ENCODE assay signal across 13 cellular contexts in the genomic region with DNA sequence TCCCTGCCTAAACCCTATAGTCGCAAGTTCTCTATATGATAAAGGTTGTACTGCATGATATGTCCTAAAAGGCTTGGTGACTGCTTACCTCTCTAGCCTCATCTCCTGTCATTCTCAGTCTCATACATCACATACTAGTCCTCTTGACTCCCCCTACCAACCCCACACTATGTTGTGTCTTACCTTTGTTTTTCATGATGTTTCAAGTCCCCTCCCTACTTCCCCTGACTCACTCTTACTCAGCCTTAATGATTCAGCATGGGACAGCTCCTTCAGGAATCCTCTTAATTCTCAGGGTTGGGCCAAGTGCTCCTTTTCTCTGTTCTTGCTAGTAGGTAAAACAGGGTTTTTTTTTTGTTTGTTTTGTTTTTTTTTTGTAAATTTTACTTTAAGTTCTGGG. TPM values are rescaled to one million over a fixed set of nuclear protein-coding genes. Genes with fewer than 3 reads are reported as not detected.
DNase-seq lines count a peak whose midpoint lies in the region; ATAC-seq, FAIRE-seq and TF ChIP-seq lines count a peak whose summit lies in the region.
"Had no signal": no experiment of that assay in that cellular context is flagged by ENCODE, and none has a peak within 500 bp of the region (broad histone marks: within the 10 kb centered on the region; RNA-seq: fewer than 3 reads in every experiment).

No MANE protein-coding gene starts in this region.

- H3K4me1 Mint-ChIP-seq in activated T-helper 2 cell treated with anti-CD3 and anti-CD28 coated beads, Interferon-gamma antibody, Interleukin-2, Interleukin-4, amounts not matched to agents 10 μg/mL and 5 μg/mL and 100 μg/mL, durations not matched to agents 14 hours and 24 hours and 36 hours (ENCODE audit: low read depth), result peaks cover 46% of the 10 kb centered on the region

- H3K27me3 Mint-ChIP-seq in activated T-helper 2 cell treated with anti-CD3 and anti-CD28 coated beads, Interferon-gamma antibody, Interleukin-2, Interleukin-4, amounts not matched to agents 10 μg/mL and 5 μg/mL and 100 μg/mL, durations not matched to agents 14 hours and 24 hours and 36 hours (ENCODE audit: low read depth), result no peaks in the 10 kb centered on the region

- WGBS in thyroid gland, 2 donors, result 100% methylated on average over 1 of the region's 1 CpG
- WGBS in small intestine, 3 donors, result 93 to 97% (median 96%) methylated on average over 1 of the region's 1 CpG

- no peak for TF ChIP-seq POLR2A in thyroid gland (IDR thresholded peaks at IDR 0.05)

- no peaks in the 10 kb centered on the region for H3K36me3 Mint-ChIP-seq in activated T-helper 2 cell treated with anti-CD3 and anti-CD28 coated beads, Interferon-gamma antibody, Interleukin-2, Interleukin-4, amounts not matched to agents 10 μg/mL and 5 μg/mL and 100 μg/mL, durations not matched to agents 14 hours and 24 hours and 36 hours (ENCODE audit: low read depth)

- peak overlapping the region; percentile 3 for H3K27ac Mint-ChIP-seq in activated T-helper 2 cell treated with anti-CD3 and anti-CD28 coated beads, Interferon-gamma antibody, Interleukin-2, Interleukin-4, amounts not matched to agents 10 μg/mL and 5 μg/mL and 100 μg/mL, durations not matched to agents 14 hours and 24 hours and 36 hours

- no peak for ATAC-seq in GM19023 (IDR thresholded peaks at IDR 0.05; ENCODE audit: unreplicated experiment)

- DNase-seq in AG08395 (ENCODE audit: low spot score) (peak; percentile 73), HFF-Myc (ENCODE audit: extremely low read depth, low read depth) (peak; percentile 52), iPS-NIHi7 (ENCODE audit: extremely low spot score) (peak; percentile 69), NCI-H1092 (lab: John Stamatoyannopoulos, UW) (no peak), thyroid gland (no peak), small intestine (no peak)
- no peak for DNase-seq in activated T-helper 2 cell treated with anti-CD3 and anti-CD28 coated beads, Interferon-gamma antibody, Interleukin-2, Interleukin-4, amounts not matched to agents 10 μg/mL and 5 μg/mL and 100 μg/mL, durations not matched to agents 14 hours and 24 hours and 36 hours (ENCODE audit: low spot score)
- DNase-seq: glutamatergic neuron, GOT3, NCI-H146, sigmoid colon, upper lobe of left lung had no signal

- no peak overlapping the region for H3K4me3 Mint-ChIP-seq in activated T-helper 2 cell treated with anti-CD3 and anti-CD28 coated beads, Interferon-gamma antibody, Interleukin-2, Interleukin-4, amounts not matched to agents 10 μg/mL and 5 μg/mL and 100 μg/mL, durations not matched to agents 14 hours and 24 hours and 36 hours (ENCODE audit: low read depth)

- H3K27ac ChIP-seq in thyroid gland (no peak overlapping the region), small intestine (ENCODE audit: low read depth in 1 of 2, low read length in 1 of 2) (no peak overlapping the region)
- H3K27ac ChIP-seq: sigmoid colon, upper lobe of left lung had no signal

- peaks cover 26 to 39% of the 10 kb centered on the region in 2 donors for H3K4me1 ChIP-seq in thyroid gland
- peaks cover 2 to 9% of the 10 kb centered on the region in 2 donors for H3K4me1 ChIP-seq in small intestine (ENCODE audit: control insufficient read depth in 2 of 2, insufficient read depth in 1 of 2, low read depth in 1 of 2, low read length in 1 of 2)

- intact Hi-C loops in activated T-helper 2 cell treated with anti-CD3 and anti-CD28 coated beads, Interferon-gamma antibody, Interleukin-2, Interleukin-4, amounts not matched to agents 10 μg/mL and 5 μg/mL and 100 μg/mL, durations not matched to agents 14 hours and 24 hours and 36 hours (cut with micrococcal nuclease), result no loop called here
- intact Hi-C loops in thyroid gland (cut with DNase I), result no loop called here

- no peak for FAIRE-seq in small intestine (lab: Jason Lieb, UNC)

- H3K36me3 ChIP-seq in thyroid gland (no peaks in the 10 kb centered on the region), small intestine (ENCODE audit: control insufficient read depth in 2 of 2, insufficient read depth in 2 of 2, low read length in 2 of 2) (no peaks in the 10 kb centered on the region)
- H3K36me3 ChIP-seq: sigmoid colon, upper lobe of left lung had no signal

- H3K4me3 ChIP-seq in HFF-Myc (replicated peaks; ENCODE audit: low read depth, low read length), result no peak overlapping the region
- H3K4me3 ChIP-seq in thyroid gland (replicated peaks in 1 of 3), result no peak overlapping the region
- H3K4me3 ChIP-seq in small intestine (ENCODE audit: low read depth in 1 of 2, low read length in 2 of 2), result no peak overlapping the region
- H3K4me3 ChIP-seq: sigmoid colon, upper lobe of left lung had no signal

- TF ChIP-seq CTCF in HFF-Myc (IDR thresholded peaks at IDR 0.05; ENCODE audit: low read depth, low read length, missing control alignments) (no peak), thyroid gland (IDR thresholded peaks at IDR 0.05) (no peak)

- no peaks in the 10 kb centered on the region for H3K9me3 Mint-ChIP-seq in activated T-helper 2 cell treated with anti-CD3 and anti-CD28 coated beads, Interferon-gamma antibody, Interleukin-2, Interleukin-4, amounts not matched to agents 10 μg/mL and 5 μg/mL and 100 μg/mL, durations not matched to agents 14 hours and 24 hours and 36 hours

- no peaks in the 10 kb centered on the region for H3K27me3 ChIP-seq in thyroid gland
- no peaks in the 10 kb centered on the region for H3K27me3 ChIP-seq in small intestine (ENCODE audit: control insufficient read depth in 2 of 2, insufficient read depth in 2 of 2, low read length in 2 of 2)
- H3K27me3 ChIP-seq: sigmoid colon, upper lobe of left lung had no signal

- no peaks in the 10 kb centered on the region for H3K9me3 ChIP-seq in thyroid gland
- no peaks in the 10 kb centered on the region for H3K9me3 ChIP-seq in small intestine (ENCODE audit: control insufficient read depth, low read depth)
- H3K9me3 ChIP-seq: sigmoid colon, upper lobe of left lung had no signal

RNA-seq across cellular contexts. Expression of a gene that starts 49.6 kb away (rescaled TPM):
- total RNA-seq in activated T-helper 2 cell treated with anti-CD3 and anti-CD28 coated beads, Interferon-gamma antibody, Interleukin-2, Interleukin-4, amounts not matched to agents 10 μg/mL and 5 μg/mL and 100 μg/mL, durations not matched to agents 14 hours and 24 hours and 36 hours, result 58.2 TPM in 2 replicates
- total RNA-seq in thyroid gland, result 10 to 100 TPM; 79.7 to 89.4 (median 83.4) TPM
- 10 to 100 TPM; 24.7 to 32.7 (median 32.7) TPM for polyA plus RNA-seq in small intestine

Comparison
In these comparisons a context has a peak if more than half of its experiments do, and no peak if none do; other contexts are left out.
1. DNase-seq: peak in AG08395 (single experiment), HFF-Myc (single experiment) and iPS-NIHi7 (single experiment); none in activated T-helper 2 cell treated with anti-CD3 and anti-CD28 coated beads, Interferon-gamma antibody, Interleukin-2, Interleukin-4, amounts not matched to agents 10 μg/mL and 5 μg/mL and 100 μg/mL, durations not matched to agents 14 hours and 24 hours and 36 hours (single experiment), NCI-H1092 (single experiment), thyroid gland (0 of 2) and small intestine (single experiment).